Comparison of ENCODE assay signal across 13 cellular contexts in genomic region chr13:35712907-35713685, GRCh38.
A peak's percentile ranks its signal among the peaks of the same experiment; 100 is the strongest.
DNase-seq lines count a peak whose midpoint lies in the region; TF ChIP-seq lines count a peak whose summit lies in the region.
"Had no signal": no experiment of that assay in that cellular context is flagged by ENCODE, and none has a peak within 500 bp of the region (broad histone marks: within the 10 kb centered on the region; RNA-seq: fewer than 3 reads in every experiment).

No MANE protein-coding gene starts in this region.

- no peak overlapping the region for H3K27ac Mint-ChIP-seq in T-helper 2 cell treated with Interferon-gamma antibody and Interleukin-4, amounts not matched to agents 5 μg/mL and 100 μg/mL, for 36 hours
- H3K27ac Mint-ChIP-seq: activated naive CD8-positive, alpha-beta T cell treated with anti-CD3 and anti-CD28 coated beads, Interleukin-2, amount 50 U/mL, for 24 hours had no signal

- H3K27me3 Mint-ChIP-seq in T-helper 2 cell treated with Interferon-gamma antibody and Interleukin-4, amounts not matched to agents 5 μg/mL and 100 μg/mL, for 36 hours (ENCODE audit: low read depth) = no peaks in the 10 kb centered on the region
- H3K27me3 Mint-ChIP-seq: activated naive CD8-positive, alpha-beta T cell treated with anti-CD3 and anti-CD28 coated beads, Interleukin-2, amount 50 U/mL, for 24 hours had no signal

- H3K4me3 ChIP-seq in AG09309 (ENCODE audit: control insufficient read depth, low read depth, low read length) = no peak overlapping the region
- H3K4me3 ChIP-seq in SJSA1 = no peak overlapping the region
- H3K4me3 ChIP-seq in fibroblast of pulmonary artery (replicated peaks; ENCODE audit: low read depth, low read length) = no peak overlapping the region

- peaks cover 41% of the 10 kb centered on the region for H3K4me1 ChIP-seq in SJSA1 (replicated peaks)

- no peaks in the 10 kb centered on the region for H3K36me3 Mint-ChIP-seq in T-helper 2 cell treated with Interferon-gamma antibody and Interleukin-4, amounts not matched to agents 5 μg/mL and 100 μg/mL, for 36 hours (ENCODE audit: low read depth)

- H3K4me3 Mint-ChIP-seq in T-helper 2 cell treated with Interferon-gamma antibody and Interleukin-4, amounts not matched to agents 5 μg/mL and 100 μg/mL, for 36 hours = no peak overlapping the region
- H3K4me3 Mint-ChIP-seq: activated naive CD8-positive, alpha-beta T cell treated with anti-CD3 and anti-CD28 coated beads, Interleukin-2, amount 50 U/mL, for 24 hours had no signal

- TF ChIP-seq CTCF in AG09309 (IDR thresholded peaks at IDR 0.05; ENCODE audit: control insufficient read depth, insufficient read depth, low read depth, low read length, missing control alignments) (no peak), fibroblast of pulmonary artery (IDR thresholded peaks at IDR 0.05; ENCODE audit: low read length, missing control alignments) (no peak)

- no peaks in the 10 kb centered on the region for H3K27me3 ChIP-seq in SJSA1 (replicated peaks)

- no peaks in the 10 kb centered on the region for H3K9me3 ChIP-seq in SJSA1 (replicated peaks)

- no peaks in the 10 kb centered on the region for H3K9me3 Mint-ChIP-seq in T-helper 2 cell treated with Interferon-gamma antibody and Interleukin-4, amounts not matched to agents 5 μg/mL and 100 μg/mL, for 36 hours
- H3K9me3 Mint-ChIP-seq: activated naive CD8-positive, alpha-beta T cell treated with anti-CD3 and anti-CD28 coated beads, Interleukin-2, amount 50 U/mL, for 24 hours had no signal

- H3K27ac ChIP-seq in SJSA1 = peak overlapping the region; percentile 89

- H3K4me1 Mint-ChIP-seq in T-helper 2 cell treated with Interferon-gamma antibody and Interleukin-4, amounts not matched to agents 5 μg/mL and 100 μg/mL, for 36 hours (ENCODE audit: low read depth) = no peaks in the 10 kb centered on the region
- H3K4me1 Mint-ChIP-seq: activated naive CD8-positive, alpha-beta T cell treated with anti-CD3 and anti-CD28 coated beads, Interleukin-2, amount 50 U/mL, for 24 hours had no signal

- H3K36me3 ChIP-seq in SJSA1 = no peaks in the 10 kb centered on the region

- DNase-seq in AG09309 (ENCODE audit: low read depth) (peak; percentile 70), GM04504 (ENCODE audit: low read depth) (peak; percentile 73), SJSA1 (ENCODE audit: low read depth in 1 of 2, low spot score in 2 of 2) (peak; percentile 53 to 87), fibroblast of pulmonary artery (ENCODE audit: low read depth) (peak; percentile 19), SKM-1 (lab: John Stamatoyannopoulos, UW; ENCODE audit: unreplicated experiment) (no peak), midbrain (lab: John Stamatoyannopoulos, UW) (no peak), NCI-H1930 (lab: John Stamatoyannopoulos, UW) (no peak)
- DNase-seq in T-helper 2 cell treated with Interferon-gamma antibody and Interleukin-4, amounts not matched to agents 5 μg/mL and 100 μg/mL, for 36 hours (ENCODE audit: low spot score) = no peak
- DNase-seq: activated naive CD8-positive, alpha-beta T cell treated with anti-CD3 and anti-CD28 coated beads, Interleukin-2, amount 50 U/mL, for 24 hours; effector CD4-positive, alpha-beta T cell; NCI-H226; RPMI8226; stimulated activated CD4-positive, alpha-beta T cell treated with anti-CD3 and anti-CD28 coated beads, Interleukin-4, amount 100 ng/mL, for 24 hours had no signal

Comparison
In these comparisons a context has a peak if more than half of its experiments do, and no peak if none do; other contexts are left out.
1. DNase-seq: peak in AG09309 (single experiment), GM04504 (single experiment), SJSA1 (2 of 2) and fibroblast of pulmonary artery (single experiment); none in SKM-1 (single experiment), midbrain (single experiment), T-helper 2 cell treated with Interferon-gamma antibody and Interleukin-4, amounts not matched to agents 5 μg/mL and 100 μg/mL, for 36 hours (single experiment) and NCI-H1930 (0 of 2).